ENCODE assay signal across 8 cellular contexts in genomic region chr1:78619803-78620579, GRCh38. TPM values are rescaled to one million over a fixed set of nuclear protein-coding genes. Genes with fewer than 3 reads are reported as not detected.
DNase-seq lines count a peak whose midpoint lies in the region; ATAC-seq and TF ChIP-seq lines count a peak whose summit lies in the region.

TSS of gene IFI44L (plus strand) at chr1:78620448. CDS start at chr1:78627916, 7,468 bp downstream.

- CTCF ChIA-PET in activated B cell treated with CpG ODN at 0.5 μM for 24 hours (lab: Charles Lee): interaction anchor here (0.8 to 2.4 kb wide), 4 partner anchors 12 to 57 kb away, joined by 3 to 13 read pairs (median 4); partner anchors contain the start of gene IFI44

- peak within 1 kb of the TSS; percentile 61 for H3K27ac Mint-ChIP-seq in activated B cell treated with CpG ODN at 0.5 μM for 24 hours

- peak; percentile 56 for TF ChIP-seq POLR2A in GM18951 (IDR thresholded peaks at IDR 0.05; ENCODE audit: extremely low read depth, insufficient read depth, insufficient read length)

- no peaks in the 10 kb centered on the region for H3K36me3 Mint-ChIP-seq in activated B cell treated with CpG ODN at 0.5 μM for 24 hours (ENCODE audit: low read depth)

- no peaks in the 10 kb centered on the region for H3K4me1 ChIP-seq in mucosa of descending colon (ENCODE audit: low read depth)

- in situ Hi-C loops in GM18951 (cut with MboI; ENCODE audit: low sequenced_read_pairs, unreplicated experiment): no loop called here

- TF ChIP-seq CTCF in activated B cell treated with CpG ODN at 0.5 μM for 24 hours (IDR thresholded peaks at IDR 0.05): no peak
- TF ChIP-seq CTCF in choroid plexus epithelial cell (conservative IDR thresholded peaks at IDR 0.05; ENCODE audit: low read depth, low read length): no peak
- TF ChIP-seq CTCF in mucosa of descending colon (IDR thresholded peaks at IDR 0.05): no peak

- no peaks in the 10 kb centered on the region for H3K9me3 Mint-ChIP-seq in activated B cell treated with CpG ODN at 0.5 μM for 24 hours

- H3K4me3 ChIP-seq in choroid plexus epithelial cell (ENCODE audit: low read depth, low read length): peak within 1 kb of the TSS; percentile 60
- H3K4me3 ChIP-seq in mucosa of descending colon: no peak within 1 kb of the TSS

- peak within 1 kb of the TSS; percentile 55 for H3K4me3 Mint-ChIP-seq in activated B cell treated with CpG ODN at 0.5 μM for 24 hours

- H3K4me1 Mint-ChIP-seq in activated B cell treated with CpG ODN at 0.5 μM for 24 hours: peaks cover 47% of the 10 kb centered on the region

- POLR2A ChIA-PET in activated B cell treated with CpG ODN at 0.5 μM for 24 hours (lab: Charles Lee): interaction anchor here (1.0 to 1.2 kb wide), 2 partner anchors 17 to 30 kb away, joined by 3 to 5 read pairs; partner anchors contain the start of gene IFI44

- H3K27me3 Mint-ChIP-seq in activated B cell treated with CpG ODN at 0.5 μM for 24 hours: no peaks in the 10 kb centered on the region

- ATAC-seq in HG03159 (IDR thresholded peaks at IDR 0.05; ENCODE audit: unreplicated experiment): peak; percentile 42
- ATAC-seq in activated B cell treated with CpG ODN at 0.5 μM for 24 hours (ENCODE audit: low read depth): peak; percentile 25
- ATAC-seq in mucosa of descending colon: peak; percentile 26

- intact Hi-C loops in activated B cell treated with CpG ODN at 0.5 μM for 24 hours (cut with micrococcal nuclease) (loop anchor here (1.0 to 5.0 kb wide), 2 partner anchors 29 to 473 kb away; partner anchors contain the start of gene IFI44), mucosa of descending colon (cut with DNase I, micrococcal nuclease) (no loop called here), posterior cingulate gyrus (cut with DNase I) (loop anchor here (5.0 kb wide), 1 partner anchor 32 kb away; no protein-coding TSS in a partner anchor)

- no peaks in the 10 kb centered on the region for H3K9me3 ChIP-seq in mucosa of descending colon

- no peak for DNase-seq in activated B cell treated with CpG ODN at 0.5 μM for 24 hours
- DNase-seq in choroid plexus epithelial cell (ENCODE audit: low read depth): peak; percentile 76
- DNase-seq in mucosa of descending colon: peak in 2 of 3 donors; percentile 29 to 44
- peak; percentile 39 to 73 for DNase-seq in stimulated activated CD8-positive, alpha-beta memory T cell treated with anti-CD3 and anti-CD28 coated beads, Interleukin-7, amount 100 ng/mL, for 4 hours (ENCODE audit: low read depth in 2 of 2)
- DNase-seq in D341Med (ENCODE audit: low spot score): no peak
- DNase-seq in posterior cingulate gyrus: no peak

- H3K36me3 ChIP-seq in mucosa of descending colon (ENCODE audit: low read depth): no peaks in the 10 kb centered on the region

RNA-seq across cellular contexts. Expression of gene IFI44L, which starts in this region (rescaled TPM):
- total RNA-seq in activated B cell treated with CpG ODN at 0.5 μM for 24 hours (3.6 and 5.0 TPM in 2 replicates), mucosa of descending colon (10 to 100 TPM in 1 of 3 donors, 1 to 10 TPM in 2; 1.8 to 10.8 (median 5.3) TPM)

Comparison
In these comparisons a context has a peak if more than half of its experiments do, and no peak if none do; other contexts are left out.
1. DNase-seq: peak in choroid plexus epithelial cell (single experiment), mucosa of descending colon (2 of 3) and stimulated activated CD8-positive, alpha-beta memory T cell treated with anti-CD3 and anti-CD28 coated beads, Interleukin-7, amount 100 ng/mL, for 4 hours (2 of 2); none in activated B cell treated with CpG ODN at 0.5 μM for 24 hours (single experiment), D341Med (single experiment) and posterior cingulate gyrus (0 of 10).
2. intact Hi-C loops: an anchor here in activated B cell treated with CpG ODN at 0.5 μM for 24 hours (1.0 to 5.0 kb wide) and posterior cingulate gyrus (5.0 kb wide); none called in mucosa of descending colon.
3. Peak in every context shown above with its lines, with median percentiles within 50 percentile points of each other: ATAC-seq.